20 cellular contexts compared by ENCODE assay signal in genomic region chr18:68893396-68893795, GRCh38.
DNase-seq lines count a peak whose midpoint lies in the region; ATAC-seq and TF ChIP-seq lines count a peak whose summit lies in the region.
"Had no signal": no experiment of that assay in that cellular context is flagged by ENCODE, and none has a peak within 500 bp of the region (broad histone marks: within the 10 kb centered on the region; RNA-seq: fewer than 3 reads in every experiment).

No MANE protein-coding gene starts in this region.

- no peaks in the 10 kb centered on the region for H3K4me1 Mint-ChIP-seq in MCF 10A (ENCODE audit: insufficient read depth, unreplicated experiment)
- H3K4me1 Mint-ChIP-seq in activated naive CD4-positive, alpha-beta T cell treated with anti-CD3 and anti-CD28 coated beads for 36 hours (ENCODE audit: low read depth) = no peaks in the 10 kb centered on the region
- H3K4me1 Mint-ChIP-seq in T-cell = no peaks in the 10 kb centered on the region
- H3K4me1 Mint-ChIP-seq: activated naive CD4-positive, alpha-beta T cell treated with anti-CD3 and anti-CD28 coated beads, Interleukin-2, amount 10 ng/mL, durations not matched to agents 7 days and 5 days; naive thymus-derived CD4-positive, alpha-beta T cell had no signal

- no peak overlapping the region for H4K8ac ChIP-seq in mesenchymal stem cell (ENCODE audit: low read length)

- H3K27ac ChIP-seq in mammary epithelial cell (ENCODE audit: insufficient read depth, low read depth, low read length) (no peak overlapping the region), mesenchymal stem cell (ENCODE audit: low read length, poor library complexity, severe bottlenecking) (no peak overlapping the region)
- H3K27ac ChIP-seq: Peyer's patch had no signal

- H3K9ac ChIP-seq in mammary epithelial cell (ENCODE audit: insufficient read depth, low read length) = no peak overlapping the region
- H3K9ac ChIP-seq in mesenchymal stem cell (ENCODE audit: low read length) = no peak overlapping the region

- H3K4me3 ChIP-seq in mammary epithelial cell (replicated peaks in 1 of 3; ENCODE audit: insufficient read depth in 1 of 3, low read depth in 2 of 3, low read length in 3 of 3) = no peak overlapping the region
- H3K4me3 ChIP-seq in mesenchymal stem cell (ENCODE audit: insufficient read depth in 1 of 2, low read depth in 1 of 2, low read length in 2 of 2) = no peak overlapping the region
- H3K4me3 ChIP-seq: Peyer's patch had no signal

- H3K27me3 ChIP-seq in mammary epithelial cell (ENCODE audit: insufficient read depth, low read length) (no peaks in the 10 kb centered on the region), mesenchymal stem cell (ENCODE audit: control insufficient read depth in 1 of 2, insufficient read depth in 1 of 2, low read length in 2 of 2) (no peaks in the 10 kb centered on the region)
- H3K27me3 ChIP-seq: Peyer's patch had no signal

- H3K36me3 Mint-ChIP-seq in MCF 10A (ENCODE audit: insufficient read depth, unreplicated experiment) (no peaks in the 10 kb centered on the region), T-cell (no peaks in the 10 kb centered on the region)
- no peaks in the 10 kb centered on the region for H3K36me3 Mint-ChIP-seq in activated naive CD4-positive, alpha-beta T cell treated with anti-CD3 and anti-CD28 coated beads for 36 hours (ENCODE audit: low read depth)
- H3K36me3 Mint-ChIP-seq: activated naive CD4-positive, alpha-beta T cell treated with anti-CD3 and anti-CD28 coated beads, Interleukin-2, amount 10 ng/mL, durations not matched to agents 7 days and 5 days had no signal

- 39% methylated on average over 2 of the region's 2 CpGs for WGBS in mammary epithelial cell (ENCODE audit: low coverage, missing lambda C conversion rate)
- WGBS in mesenchymal stem cell = 87% methylated on average over 2 of the region's 2 CpGs

- H3K27me3 Mint-ChIP-seq in MCF 10A (ENCODE audit: insufficient read depth, unreplicated experiment) (peaks cover 13% of the 10 kb centered on the region), T-cell (no peaks in the 10 kb centered on the region)
- H3K27me3 Mint-ChIP-seq in activated naive CD4-positive, alpha-beta T cell treated with anti-CD3 and anti-CD28 coated beads for 36 hours (ENCODE audit: low read depth) = no peaks in the 10 kb centered on the region
- H3K27me3 Mint-ChIP-seq: activated naive CD4-positive, alpha-beta T cell treated with anti-CD3 and anti-CD28 coated beads, Interleukin-2, amount 10 ng/mL, durations not matched to agents 7 days and 5 days; naive thymus-derived CD4-positive, alpha-beta T cell had no signal

- TF ChIP-seq CTCF in mammary epithelial cell (conservative IDR thresholded peaks at IDR 0.05 in 1 of 2, IDR thresholded peaks at IDR 0.05 in 1 of 2; ENCODE audit: extremely low read depth in 1 of 2, insufficient read depth in 1 of 2, low read depth in 1 of 2, low read length in 2 of 2) (no peak), MCF 10A (IDR thresholded peaks at IDR 0.05; ENCODE audit: unreplicated experiment) (no peak)

- dilution Hi-C loops in mammary epithelial cell (cut with HindIII; ENCODE audit: low sequenced_read_pairs) = no loop called here

- intact Hi-C loops in mammary epithelial cell (cut with micrococcal nuclease) = no loop called here
- intact Hi-C loops in MCF 10A (cut with micrococcal nuclease) = no loop called here
- intact Hi-C loops in activated naive CD4-positive, alpha-beta T cell treated with anti-CD3 and anti-CD28 coated beads for 36 hours (cut with micrococcal nuclease) = no loop called here

- DNase-seq in mammary epithelial cell (no peak), MCF 10A (ENCODE audit: unreplicated experiment) (no peak), NCI-H2227 treated with DMSO at 0.1 percent for 48 hours (lab: John Stamatoyannopoulos, UW) (peak; percentile 37), mesenchymal stem cell (peak; percentile 34), putamen (ENCODE audit: low spot score) (no peak), T-cell (no peak)
- no peak for DNase-seq in activated naive CD4-positive, alpha-beta T cell treated with anti-CD3 and anti-CD28 coated beads for 36 hours
- DNase-seq: 8988T; activated CD4-positive, CD25-positive, alpha-beta regulatory T cell; activated CD8-positive, alpha-beta T cell treated with anti-CD3 and anti-CD28 coated beads, Interleukin-2, amount 10 ng/mL, durations not matched to agents 7 days and 5 days; activated naive CD4-positive, alpha-beta T cell treated with anti-CD3 and anti-CD28 coated beads, Interleukin-2, amount 10 ng/mL, durations not matched to agents 7 days and 5 days; activated T-cell treated with anti-CD3 and anti-CD28 coated beads, Interleukin-2, amount 50 U/mL, for 4 hours; anterior cingulate cortex; central memory CD4-positive, alpha-beta T cell; DND-41; hippocampal formation; naive thymus-derived CD4-positive, alpha-beta T cell; NCI-H774; Peyer's patch had no signal

- no peaks in the 10 kb centered on the region for H3K9me3 ChIP-seq in mammary epithelial cell (replicated peaks; ENCODE audit: insufficient read depth, low read length)
- H3K9me3 ChIP-seq in mesenchymal stem cell (ENCODE audit: control insufficient read depth, low read length) = no peaks in the 10 kb centered on the region
- H3K9me3 ChIP-seq: Peyer's patch had no signal

- H3K27ac Mint-ChIP-seq in MCF 10A (ENCODE audit: low read depth, unreplicated experiment) (no peak overlapping the region), T-cell (no peak overlapping the region)
- H3K27ac Mint-ChIP-seq in activated naive CD4-positive, alpha-beta T cell treated with anti-CD3 and anti-CD28 coated beads for 36 hours = no peak overlapping the region
- H3K27ac Mint-ChIP-seq: activated CD8-positive, alpha-beta T cell treated with anti-CD3 and anti-CD28 coated beads, Interleukin-2, amount 10 ng/mL, durations not matched to agents 7 days and 5 days; activated naive CD4-positive, alpha-beta T cell treated with anti-CD3 and anti-CD28 coated beads, Interleukin-2, amount 10 ng/mL, durations not matched to agents 7 days and 5 days; naive thymus-derived CD4-positive, alpha-beta T cell had no signal

- H3K4me3 Mint-ChIP-seq in MCF 10A (ENCODE audit: unreplicated experiment) (no peak overlapping the region), T-cell (no peak overlapping the region)
- no peak overlapping the region for H3K4me3 Mint-ChIP-seq in activated naive CD4-positive, alpha-beta T cell treated with anti-CD3 and anti-CD28 coated beads for 36 hours
- H3K4me3 Mint-ChIP-seq: activated CD8-positive, alpha-beta T cell treated with anti-CD3 and anti-CD28 coated beads, Interleukin-2, amount 10 ng/mL, durations not matched to agents 7 days and 5 days; activated naive CD4-positive, alpha-beta T cell treated with anti-CD3 and anti-CD28 coated beads, Interleukin-2, amount 10 ng/mL, durations not matched to agents 7 days and 5 days; activated T-cell treated with anti-CD3 and anti-CD28 coated beads, Interleukin-2, amount 50 U/mL, for 4 hours; naive thymus-derived CD4-positive, alpha-beta T cell had no signal

- POLR2A ChIA-PET in MCF 10A (lab: Yijun Ruan, JAX) (no interaction called here), T-cell (lab: Charles Lee) (no interaction called here)

- no peak overlapping the region for H2BK12ac ChIP-seq in mesenchymal stem cell (ENCODE audit: low read length in 2 of 2)

- H3K4me1 ChIP-seq in mammary epithelial cell (ENCODE audit: insufficient read depth, low read length) = no peaks in the 10 kb centered on the region
- H3K4me1 ChIP-seq in mesenchymal stem cell (ENCODE audit: control insufficient read depth, insufficient read depth, low read depth, low read length) = no peaks in the 10 kb centered on the region
- H3K4me1 ChIP-seq: Peyer's patch had no signal

- H4K20me1 ChIP-seq in mammary epithelial cell (ENCODE audit: insufficient read depth, low read length) = no peaks in the 10 kb centered on the region

- no peak overlapping the region for H3K4me2 ChIP-seq in mammary epithelial cell (ENCODE audit: insufficient read depth, low read depth, low read length)
- no peak overlapping the region for H3K4me2 ChIP-seq in mesenchymal stem cell (ENCODE audit: low read length, poor library complexity, severe bottlenecking)

- H3K79me2 ChIP-seq in mammary epithelial cell (ENCODE audit: insufficient read depth, low read length) = no peaks in the 10 kb centered on the region

- CTCF ChIA-PET in mammary epithelial cell (lab: Charles Lee; ENCODE audit: low non-redundant PET) = no interaction called here
- CTCF ChIA-PET in MCF 10A (lab: Yijun Ruan, JAX) = no interaction called here
- CTCF ChIA-PET in activated naive CD4-positive, alpha-beta T cell treated with anti-CD3 and anti-CD28 coated beads for 36 hours (lab: Charles Lee) = no interaction called here
- CTCF ChIA-PET in T-cell (lab: Charles Lee) = interaction anchor here in 1 of 2 donors (0.5 kb wide), 1 partner anchor 17 kb away, joined by 3 read pairs; no protein-coding TSS in a partner anchor

- H2BK5ac ChIP-seq in mesenchymal stem cell (ENCODE audit: low read depth, low read length, poor library complexity, severe bottlenecking) = no peak overlapping the region

- no peak overlapping the region for H3K23ac ChIP-seq in mesenchymal stem cell (ENCODE audit: low read length in 2 of 2)

- no peak overlapping the region for H3K18ac ChIP-seq in mesenchymal stem cell (ENCODE audit: low read depth in 1 of 2, low read length in 2 of 2)

- H3K79me1 ChIP-seq in mesenchymal stem cell (replicated peaks; ENCODE audit: low read length, poor library complexity, severe bottlenecking) = no peaks in the 10 kb centered on the region

- no peak overlapping the region for H3K14ac ChIP-seq in mesenchymal stem cell (ENCODE audit: low read length in 2 of 2)

- no peak overlapping the region for H2AK5ac ChIP-seq in mesenchymal stem cell (ENCODE audit: low read length, severe bottlenecking)

- no peak overlapping the region for H2BK15ac ChIP-seq in mesenchymal stem cell (ENCODE audit: low read depth, poor library complexity, severe bottlenecking)

- no peak overlapping the region for H3K4ac ChIP-seq in mesenchymal stem cell (ENCODE audit: low read depth in 1 of 2, low read length in 2 of 2)

- H3K36me3 ChIP-seq in mammary epithelial cell (ENCODE audit: insufficient read depth, low read length) (no peaks in the 10 kb centered on the region), mesenchymal stem cell (ENCODE audit: control insufficient read depth in 1 of 2, insufficient read depth in 2 of 2, low read depth in 1 of 2, low read length in 2 of 2) (no peaks in the 10 kb centered on the region)
- H3K36me3 ChIP-seq: Peyer's patch had no signal

- BruUV-seq in mammary epithelial cell (replicated peaks; lab: Mats Ljungman, UMichigan) (no TSS peak), MCF 10A (replicated peaks; lab: Mats Ljungman, UMichigan) (no TSS peak)

- H3K9me3 Mint-ChIP-seq in MCF 10A (ENCODE audit: unreplicated experiment) (no peaks in the 10 kb centered on the region), T-cell (no peaks in the 10 kb centered on the region)
- H3K9me3 Mint-ChIP-seq in activated naive CD4-positive, alpha-beta T cell treated with anti-CD3 and anti-CD28 coated beads for 36 hours = no peaks in the 10 kb centered on the region
- H3K9me3 Mint-ChIP-seq: activated naive CD4-positive, alpha-beta T cell treated with anti-CD3 and anti-CD28 coated beads, Interleukin-2, amount 10 ng/mL, durations not matched to agents 7 days and 5 days; activated T-cell treated with anti-CD3 and anti-CD28 coated beads, Interleukin-2, amount 50 U/mL, for 4 hours; naive thymus-derived CD4-positive, alpha-beta T cell had no signal

- peak; percentile 71 for ATAC-seq in HG02981 (IDR thresholded peaks at IDR 0.05; ENCODE audit: unreplicated experiment)
- ATAC-seq in T-cell (replicated peaks in 1 of 4) = no peak
- ATAC-seq: activated CD8-positive, alpha-beta T cell treated with anti-CD3 and anti-CD28 coated beads, Interleukin-2, amount 10 ng/mL, durations not matched to agents 7 days and 5 days; activated T-cell treated with anti-CD3 and anti-CD28 coated beads, Interleukin-2, amount 50 U/mL, for 4 hours; naive thymus-derived CD4-positive, alpha-beta T cell had no signal

- in situ Hi-C loops in mammary epithelial cell (cut with MboI; ENCODE audit: low sequenced_read_pairs in 2 of 2) = no loop called here

- H4K91ac ChIP-seq in mesenchymal stem cell (ENCODE audit: low read length) = no peak overlapping the region

- peak overlapping the region; percentile 39 for H2AFZ ChIP-seq in mammary epithelial cell (ENCODE audit: low read depth, low read length)
- H2AFZ ChIP-seq in mesenchymal stem cell (ENCODE audit: low read depth, low read length) = no peak overlapping the region

- no peak overlapping the region for H2BK120ac ChIP-seq in mesenchymal stem cell (ENCODE audit: low read depth, low read length)

Comparison
In these comparisons a context has a peak if more than half of its experiments do, and no peak if none do; other contexts are left out.
1. DNase-seq: peak in NCI-H2227 treated with DMSO at 0.1 percent for 48 hours (single experiment) and mesenchymal stem cell (single experiment); none in mammary epithelial cell (single experiment), MCF 10A (single experiment), putamen (single experiment), activated naive CD4-positive, alpha-beta T cell treated with anti-CD3 and anti-CD28 coated beads for 36 hours (single experiment) and T-cell (0 of 34).